ENCODE assay signal across 36 cellular contexts in the genomic region with DNA sequence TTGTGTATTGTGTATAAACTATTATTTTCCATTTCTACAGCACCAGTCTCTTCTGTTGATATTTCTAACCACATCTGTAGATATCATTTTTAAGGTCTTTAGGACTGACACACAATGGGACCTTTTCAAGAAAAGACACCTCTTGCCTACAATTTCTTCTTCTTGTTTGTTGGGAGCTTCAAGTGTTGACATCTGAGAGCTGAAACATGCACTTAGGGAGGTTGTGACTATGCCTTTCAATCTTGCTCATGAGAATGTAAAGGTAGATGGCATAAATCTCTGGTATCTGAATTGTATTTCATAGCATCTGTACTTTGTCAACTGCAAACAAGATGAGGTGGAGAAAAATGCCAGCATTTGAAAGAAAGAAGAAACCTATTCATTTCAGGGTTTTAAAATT.
"Had no signal": no experiment of that assay in that cellular context is flagged by ENCODE, and none has a peak within 500 bp of the region (broad histone marks: within the 10 kb centered on the region; RNA-seq: fewer than 3 reads in every experiment).

No MANE protein-coding gene starts in this region.

- H3K27ac ChIP-seq: KMS-11 had no signal

- H3K27me3 ChIP-seq: MG63 had no signal

- H3K36me3 ChIP-seq: MG63 had no signal

- DNase-seq: Karpas-422, Kasumi-1, KG1, MG63, MM.1S, MV-4-11, NCI-H1048, NCI-H1092, NCI-H1092 treated with DMSO at 0.1 percent for 48 hours, NCI-H1105, NCI-H1105 treated with DMSO at 0.1 percent for 48 hours, NCI-H1417, NCI-H1417 treated with DMSO at 0.1 percent for 48 hours, NCI-H1436, NCI-H1436 treated with DMSO at 0.1 percent for 48 hours, NCI-H146, NCI-H1694, NCI-H1694 treated with DMSO at 0.1 percent for 48 hours, NCI-H187, NCI-H187 treated with DMSO at 0.1 percent for 48 hours, NCI-H1930, NCI-H2029, NCI-H2029 treated with DMSO at 0.1 percent for 48 hours, NCI-H2081, NCI-H2081 treated with DMSO at 0.1 percent for 48 hours, NCI-H2107, NCI-H2171, NCI-H2171 treated with DMSO at 0.1 percent for 48 hours, NCI-H2227 treated with DMSO at 0.1 percent for 48 hours, NCI-H226, NCI-H345, NCI-H446, NCI-H446 treated with DMSO at 0.1 percent for 48 hours, NCI-H510A, NCI-H510A treated with DMSO at 0.1 percent for 48 hours had no signal

- H3K4me3 ChIP-seq: MG63 had no signal

- H3K4me2 ChIP-seq: KMS-11 had no signal

- H3K9ac ChIP-seq: KMS-11 had no signal

- H3K9me3 ChIP-seq: MG63 had no signal
